Comparison of ENCODE assay signal across 15 cellular contexts in the genomic region with DNA sequence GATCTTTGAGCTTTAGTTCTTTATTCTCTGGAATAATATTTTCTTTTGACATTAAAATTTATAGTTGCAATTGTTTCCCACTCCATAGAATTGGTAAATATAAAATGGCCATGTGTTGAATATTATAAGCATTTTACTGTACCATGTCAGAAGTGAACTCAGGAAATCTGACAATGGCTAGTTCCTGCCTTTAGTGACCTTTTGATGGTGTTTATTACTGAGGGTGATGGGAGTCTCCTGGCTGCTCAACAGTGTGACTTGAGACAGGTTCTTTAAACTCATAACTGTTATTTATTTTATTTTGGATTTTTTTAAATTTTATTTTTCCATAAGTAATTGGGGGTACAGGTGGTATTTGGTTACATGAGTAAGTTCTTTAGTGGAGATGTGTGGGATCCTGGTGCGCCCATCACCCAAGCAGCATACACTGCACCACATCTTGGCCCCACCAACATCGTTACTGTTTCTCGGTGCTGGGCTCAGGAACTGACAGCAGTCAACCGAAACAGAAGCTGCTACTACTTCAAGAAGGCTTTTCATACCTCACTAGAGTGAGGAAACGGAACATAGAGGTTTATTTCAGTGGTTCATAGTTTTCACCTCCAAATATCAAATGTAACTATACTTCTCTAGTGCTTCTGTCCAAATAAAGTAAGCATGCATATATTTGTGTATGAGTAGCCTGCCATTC.
DNase-seq lines count a peak whose midpoint lies in the region; ATAC-seq and TF ChIP-seq lines count a peak whose summit lies in the region.
"Had no signal": no experiment of that assay in that cellular context is flagged by ENCODE, and none has a peak within 500 bp of the region (broad histone marks: within the 10 kb centered on the region; RNA-seq: fewer than 3 reads in every experiment).

No MANE protein-coding gene starts in this region.

- DNase-seq in lung microvascular endothelial cell (ENCODE audit: low read depth in 2 of 2): peak; percentile 67 to 69
- no peak for DNase-seq in MV-4-11 (lab: John Stamatoyannopoulos, UW)
- DNase-seq in NCI-H146 (lab: John Stamatoyannopoulos, UW): no peak
- DNase-seq: activated CD4-positive, alpha-beta T cell treated with anti-CD3 and anti-CD28 coated beads for 4 hours; activated T-cell treated with anti-CD3 and anti-CD28 coated beads, Interleukin-2, amount 50 U/mL, for 1 hour; caudate nucleus; naive thymus-derived CD4-positive, alpha-beta T cell; NCI-H1694; NCI-H82; Right ventricle myocardium superior had no signal

- ATAC-seq in GM18505 (IDR thresholded peaks at IDR 0.05; ENCODE audit: unreplicated experiment) (peak; percentile 64), GM21447 (IDR thresholded peaks at IDR 0.05; ENCODE audit: unreplicated experiment) (peak; percentile 54), HG03342 (IDR thresholded peaks at IDR 0.05; ENCODE audit: unreplicated experiment) (peak; percentile 54), GM21528 (IDR thresholded peaks at IDR 0.05; ENCODE audit: low FRiP score, unreplicated experiment) (no peak), HG02642 (IDR thresholded peaks at IDR 0.05; ENCODE audit: poor library complexity, unreplicated experiment) (no peak)
- ATAC-seq: naive thymus-derived CD4-positive, alpha-beta T cell had no signal

- no peak for TF ChIP-seq POLR2A in GM18505 (IDR thresholded peaks at IDR 0.05; ENCODE audit: borderline replicate concordance, extremely low read depth, insufficient read depth, insufficient read length)

Comparison
In these comparisons a context has a peak if more than half of its experiments do, and no peak if none do; other contexts are left out.
1. ATAC-seq: peak in GM18505 (single experiment), GM21447 (single experiment) and HG03342 (single experiment); none in GM21528 (single experiment) and HG02642 (single experiment).
2. DNase-seq: peak in lung microvascular endothelial cell (2 of 2); none in MV-4-11 (single experiment) and NCI-H146 (single experiment).